1 cellular context compared by ENCODE assay signal in the genomic region with DNA sequence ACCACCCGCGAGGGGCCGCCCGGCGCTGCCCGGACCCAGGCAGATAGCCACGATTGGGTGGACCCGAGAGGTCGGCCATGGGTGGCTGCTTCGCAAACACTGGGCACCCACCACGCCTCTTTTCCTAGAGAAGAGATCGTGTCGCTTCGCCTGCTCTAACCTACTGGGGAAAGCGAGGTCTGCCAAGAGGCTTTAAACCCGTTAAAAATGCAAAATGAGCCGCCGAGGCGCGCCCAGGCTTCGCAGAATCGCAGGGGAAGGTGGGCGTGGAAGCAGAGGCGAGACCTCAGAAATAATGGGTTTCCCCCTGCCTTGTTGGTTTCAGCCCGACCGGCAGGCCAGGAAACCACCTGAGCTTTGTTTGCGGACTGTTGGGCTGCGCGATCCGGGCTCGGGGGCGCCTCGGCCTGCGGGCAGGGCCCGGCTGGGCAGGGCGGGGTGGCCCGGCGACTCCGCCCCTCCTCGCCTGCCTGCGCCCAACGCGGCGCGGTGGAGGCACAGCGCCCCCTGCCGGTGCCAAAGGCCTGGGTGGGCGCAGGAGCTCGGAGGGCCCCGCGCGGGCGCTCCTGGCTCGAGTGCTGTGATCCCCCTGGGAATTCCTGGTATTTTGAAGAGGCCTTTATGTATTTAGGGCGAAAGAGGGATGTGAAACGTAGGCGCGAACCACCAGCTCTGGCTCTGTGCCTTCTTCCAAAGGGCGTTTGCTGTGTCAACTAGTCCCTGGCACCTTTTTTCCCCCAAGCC.
TF ChIP-seq lines count a peak whose summit lies in the region.

No MANE protein-coding gene starts in this region.

TF ChIP-seq in GM12878, 131 proteins besides CTCF, POLR2A, EP300 and RAD21 (continued from another document and continues in another):
- TF ChIP-seq, protein P1, sequence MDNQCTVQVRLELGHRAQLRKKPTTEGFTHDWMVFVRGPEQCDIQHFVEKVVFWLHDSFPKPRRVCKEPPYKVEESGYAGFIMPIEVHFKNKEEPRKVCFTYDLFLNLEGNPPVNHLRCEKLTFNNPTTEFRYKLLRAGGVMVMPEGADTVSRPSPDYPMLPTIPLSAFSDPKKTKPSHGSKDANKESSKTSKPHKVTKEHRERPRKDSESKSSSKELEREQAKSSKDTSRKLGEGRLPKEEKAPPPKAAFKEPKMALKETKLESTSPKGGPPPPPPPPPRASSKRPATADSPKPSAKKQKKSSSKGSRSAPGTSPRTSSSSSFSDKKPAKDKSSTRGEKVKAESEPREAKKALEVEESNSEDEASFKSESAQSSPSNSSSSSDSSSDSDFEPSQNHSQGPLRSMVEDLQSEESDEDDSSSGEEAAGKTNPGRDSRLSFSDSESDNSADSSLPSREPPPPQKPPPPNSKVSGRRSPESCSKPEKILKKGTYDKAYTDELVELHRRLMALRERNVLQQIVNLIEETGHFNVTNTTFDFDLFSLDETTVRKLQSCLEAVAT (IDR thresholded peaks at IDR 0.05): peak; percentile 64; the same call in 1 of the 2 replicates
- TF ChIP-seq CBFB (IDR thresholded peaks at IDR 0.05; ENCODE audit: low read depth) (peak; percentile 90), SUPT20H (IDR thresholded peaks at IDR 0.05; ENCODE audit: borderline replicate concordance, control insufficient read depth, low read depth, low read length) (no peak), BCL11A (IDR thresholded peaks at IDR 0.05; ENCODE audit: low read depth, low read length) (peak; percentile 54; the same call in 1 of the 2 replicates), KAT2A (conservative IDR thresholded peaks at IDR 0.05; ENCODE audit: control insufficient read depth, low read depth, low read length) (0 out of 2 replicates have a peak, but pooled peaks have one; percentile 12), CHD2 (IDR thresholded peaks at IDR 0.05; ENCODE audit: borderline replicate concordance, low read depth, low read length) (0 out of 2 replicates have a peak, but pooled peaks have one; percentile 25), IRF3 (IDR thresholded peaks at IDR 0.05) (no peak; the same call in none of the 2 replicates), BMI1 (IDR thresholded peaks at IDR 0.05; ENCODE audit: borderline replicate concordance) (no peak), RFX5 (IDR thresholded peaks at IDR 0.05; ENCODE audit: low read depth, low read length) (no peak), TCF12 (IDR thresholded peaks at IDR 0.05; ENCODE audit: low read depth, low read length) (0 out of 2 replicates have a peak, but pooled peaks have one; percentile 74), SRF (IDR thresholded peaks at IDR 0.05; ENCODE audit: low read depth in 2 of 2, low read length in 2 of 2) (no peak), ZBED1 (IDR thresholded peaks at IDR 0.05; ENCODE audit: borderline replicate concordance) (no peak), CHD4 (IDR thresholded peaks at IDR 0.05) (no peak), MYC (IDR thresholded peaks at IDR 0.05; ENCODE audit: insufficient read depth, insufficient read length, insufficient replicate concordance, low read length, severe bottlenecking) (no peak), POLR2AphosphoS2 (IDR thresholded peaks at IDR 0.05; ENCODE audit: low read depth, low read length) (peak; percentile 98), HDAC2 (IDR thresholded peaks at IDR 0.05) (no peak), POU2F2 (IDR thresholded peaks at IDR 0.05; ENCODE audit: borderline replicate concordance, low read depth, low read length) (peak; percentile 88; the same call in 1 of the 3 replicates), TCF7 (IDR thresholded peaks at IDR 0.05; ENCODE audit: borderline replicate concordance) (no peak; the same call in 1 of the 2 replicates), LARP7 (IDR thresholded peaks at IDR 0.05) (peak; percentile 83), HDGF (IDR thresholded peaks at IDR 0.05) (no peak), POLR2AphosphoS5 (IDR thresholded peaks at IDR 0.05; ENCODE audit: low read length) (peak; percentile 97), KLF5 (IDR thresholded peaks at IDR 0.05; ENCODE audit: partially characterized antibody) (peak; percentile 97), SREBF1 (IDR thresholded peaks at IDR 0.05; ENCODE audit: low read length) (peak; percentile 80), ZNF622 (IDR thresholded peaks at IDR 0.05) (no peak), IKZF1 (conservative IDR thresholded peaks at IDR 0.05) (peak; percentile 95), USF2 (IDR thresholded peaks at IDR 0.05; ENCODE audit: borderline replicate concordance, low read depth, low read length) (no peak), ASH2L (IDR thresholded peaks at IDR 0.05; ENCODE audit: borderline replicate concordance, low read depth) (no peak), IKZF2 (IDR thresholded peaks at IDR 0.05) (peak; percentile 72 to 81), ESRRA (IDR thresholded peaks at IDR 0.05; ENCODE audit: low read length) (no peak; the same call in 1 of the 2 replicates), WRNIP1 (IDR thresholded peaks at IDR 0.05; ENCODE audit: borderline replicate concordance, low read depth, low read length) (no peak), SMARCA5 (IDR thresholded peaks at IDR 0.05) (peak; percentile 98), YY1 (IDR thresholded peaks at IDR 0.05; ENCODE audit: low read depth, low read length) (peak; percentile 55), TAF1 (IDR thresholded peaks at IDR 0.05; ENCODE audit: borderline replicate concordance, low read depth, low read length) (peak; percentile 80), CREB1 (IDR thresholded peaks at IDR 0.05; ENCODE audit: low read depth) (peak; percentile 37; the same call in 1 of the 2 replicates), JUNB (IDR thresholded peaks at IDR 0.05) (no peak), ZNF384 (IDR thresholded peaks at IDR 0.05; ENCODE audit: borderline replicate concordance, low read depth, low read length) (0 out of 2 replicates have a peak, but pooled peaks have one; percentile 5), REST (IDR thresholded peaks at IDR 0.05; ENCODE audit: low read depth, low read length) (no peak), SIN3A (IDR thresholded peaks at IDR 0.05; ENCODE audit: low read depth, low read length) (peak; percentile 64), BACH1 (IDR thresholded peaks at IDR 0.05; ENCODE audit: borderline replicate concordance) (peak; percentile 86), RELB (IDR thresholded peaks at IDR 0.05; ENCODE audit: low read depth) (peak; percentile 81; the same call in 1 of the 2 replicates)
- TF ChIP-seq, protein P2, sequence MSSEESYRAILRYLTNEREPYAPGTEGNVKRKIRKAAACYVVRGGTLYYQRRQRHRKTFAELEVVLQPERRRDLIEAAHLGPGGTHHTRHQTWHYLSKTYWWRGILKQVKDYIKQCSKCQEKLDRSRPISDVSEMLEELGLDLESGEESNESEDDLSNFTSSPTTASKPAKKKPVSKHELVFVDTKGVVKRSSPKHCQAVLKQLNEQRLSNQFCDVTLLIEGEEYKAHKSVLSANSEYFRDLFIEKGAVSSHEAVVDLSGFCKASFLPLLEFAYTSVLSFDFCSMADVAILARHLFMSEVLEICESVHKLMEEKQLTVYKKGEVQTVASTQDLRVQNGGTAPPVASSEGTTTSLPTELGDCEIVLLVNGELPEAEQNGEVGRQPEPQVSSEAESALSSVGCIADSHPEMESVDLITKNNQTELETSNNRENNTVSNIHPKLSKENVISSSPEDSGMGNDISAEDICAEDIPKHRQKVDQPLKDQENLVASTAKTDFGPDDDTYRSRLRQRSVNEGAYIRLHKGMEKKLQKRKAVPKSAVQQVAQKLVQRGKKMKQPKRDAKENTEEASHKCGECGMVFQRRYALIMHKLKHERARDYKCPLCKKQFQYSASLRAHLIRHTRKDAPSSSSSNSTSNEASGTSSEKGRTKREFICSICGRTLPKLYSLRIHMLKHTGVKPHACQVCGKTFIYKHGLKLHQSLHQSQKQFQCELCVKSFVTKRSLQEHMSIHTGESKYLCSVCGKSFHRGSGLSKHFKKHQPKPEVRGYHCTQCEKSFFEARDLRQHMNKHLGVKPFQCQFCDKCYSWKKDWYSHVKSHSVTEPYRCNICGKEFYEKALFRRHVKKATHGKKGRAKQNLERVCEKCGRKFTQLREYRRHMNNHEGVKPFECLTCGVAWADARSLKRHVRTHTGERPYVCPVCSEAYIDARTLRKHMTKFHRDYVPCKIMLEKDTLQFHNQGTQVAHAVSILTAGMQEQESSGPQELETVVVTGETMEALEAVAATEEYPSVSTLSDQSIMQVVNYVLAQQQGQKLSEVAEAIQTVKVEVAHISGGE (CRISPR knock-in tag; IDR thresholded peaks at IDR 0.05): no peak
- TF ChIP-seq, protein P3, sequence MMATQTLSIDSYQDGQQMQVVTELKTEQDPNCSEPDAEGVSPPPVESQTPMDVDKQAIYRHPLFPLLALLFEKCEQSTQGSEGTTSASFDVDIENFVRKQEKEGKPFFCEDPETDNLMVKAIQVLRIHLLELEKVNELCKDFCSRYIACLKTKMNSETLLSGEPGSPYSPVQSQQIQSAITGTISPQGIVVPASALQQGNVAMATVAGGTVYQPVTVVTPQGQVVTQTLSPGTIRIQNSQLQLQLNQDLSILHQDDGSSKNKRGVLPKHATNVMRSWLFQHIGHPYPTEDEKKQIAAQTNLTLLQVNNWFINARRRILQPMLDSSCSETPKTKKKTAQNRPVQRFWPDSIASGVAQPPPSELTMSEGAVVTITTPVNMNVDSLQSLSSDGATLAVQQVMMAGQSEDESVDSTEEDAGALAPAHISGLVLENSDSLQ (IDR thresholded peaks at IDR 0.05): no peak
- TF ChIP-seq, protein P4, sequence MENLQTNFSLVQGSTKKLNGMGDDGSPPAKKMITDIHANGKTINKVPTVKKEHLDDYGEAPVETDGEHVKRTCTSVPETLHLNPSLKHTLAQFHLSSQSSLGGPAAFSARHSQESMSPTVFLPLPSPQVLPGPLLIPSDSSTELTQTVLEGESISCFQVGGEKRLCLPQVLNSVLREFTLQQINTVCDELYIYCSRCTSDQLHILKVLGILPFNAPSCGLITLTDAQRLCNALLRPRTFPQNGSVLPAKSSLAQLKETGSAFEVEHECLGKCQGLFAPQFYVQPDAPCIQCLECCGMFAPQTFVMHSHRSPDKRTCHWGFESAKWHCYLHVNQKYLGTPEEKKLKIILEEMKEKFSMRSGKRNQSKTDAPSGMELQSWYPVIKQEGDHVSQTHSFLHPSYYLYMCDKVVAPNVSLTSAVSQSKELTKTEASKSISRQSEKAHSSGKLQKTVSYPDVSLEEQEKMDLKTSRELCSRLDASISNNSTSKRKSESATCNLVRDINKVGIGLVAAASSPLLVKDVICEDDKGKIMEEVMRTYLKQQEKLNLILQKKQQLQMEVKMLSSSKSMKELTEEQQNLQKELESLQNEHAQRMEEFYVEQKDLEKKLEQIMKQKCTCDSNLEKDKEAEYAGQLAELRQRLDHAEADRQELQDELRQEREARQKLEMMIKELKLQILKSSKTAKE (IDR thresholded peaks at IDR 0.05; ENCODE audit: low read depth, poor library complexity, severe bottlenecking): peak; percentile 71
- TF ChIP-seq, protein P5, sequence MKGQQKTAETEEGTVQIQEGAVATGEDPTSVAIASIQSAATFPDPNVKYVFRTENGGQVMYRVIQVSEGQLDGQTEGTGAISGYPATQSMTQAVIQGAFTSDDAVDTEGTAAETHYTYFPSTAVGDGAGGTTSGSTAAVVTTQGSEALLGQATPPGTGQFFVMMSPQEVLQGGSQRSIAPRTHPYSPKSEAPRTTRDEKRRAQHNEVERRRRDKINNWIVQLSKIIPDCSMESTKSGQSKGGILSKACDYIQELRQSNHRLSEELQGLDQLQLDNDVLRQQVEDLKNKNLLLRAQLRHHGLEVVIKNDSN (IDR thresholded peaks at IDR 0.05; ENCODE audit: borderline replicate concordance, extremely low read length, insufficient read depth, low read depth, low read length): no peak
